ENCODE assay signal across 15 cellular contexts in the genomic region with DNA sequence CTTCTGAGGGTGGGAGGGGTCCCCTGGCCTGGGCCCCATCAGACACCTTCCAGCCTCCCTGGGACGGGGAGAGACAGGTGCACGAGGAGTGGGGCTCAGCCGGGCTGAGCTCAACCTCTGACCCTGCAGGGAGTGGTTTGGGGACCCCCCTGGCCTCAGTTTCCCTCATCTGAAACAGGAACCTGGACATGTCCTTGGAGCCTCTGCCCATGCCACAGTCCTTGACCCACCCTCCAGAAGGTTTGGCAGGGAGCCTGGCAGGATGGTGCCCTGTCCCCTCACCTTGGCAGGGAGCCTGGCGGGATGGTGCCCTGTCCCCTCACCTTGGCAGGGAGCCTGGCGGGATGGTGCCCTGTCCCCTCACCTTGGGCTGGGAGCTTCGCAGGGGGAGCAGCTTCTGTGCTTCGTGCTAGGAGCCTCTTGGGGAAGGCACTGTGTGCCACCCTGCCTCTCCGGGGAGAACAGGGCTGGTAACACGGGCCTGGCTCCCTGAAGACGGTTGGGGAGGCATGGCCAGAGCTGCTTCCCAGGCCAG.
"Had no signal": no experiment of that assay in that cellular context is flagged by ENCODE, and none has a peak within 500 bp of the region (broad histone marks: within the 10 kb centered on the region; RNA-seq: fewer than 3 reads in every experiment).

No MANE protein-coding gene starts in this region.

- H3K9me3 ChIP-seq: esophagus muscularis mucosa, gastrocnemius medialis, neutrophil, tibial nerve had no signal

- H3K36me3 ChIP-seq: esophagus muscularis mucosa, gastrocnemius medialis, neutrophil, tibial nerve had no signal

- H3K27me3 ChIP-seq: esophagus muscularis mucosa, gastrocnemius medialis, tibial nerve had no signal

- FAIRE-seq: colon had no signal

- H3K4me3 ChIP-seq: esophagus muscularis mucosa, gastrocnemius medialis, tibial nerve had no signal

- DNase-seq: cerebellar nuclear complex; effector memory CD8-positive, alpha-beta T cell; gastrocnemius medialis; islet precursor cell; mesendoderm; naive thymus-derived CD4-positive, alpha-beta T cell; nephron progenitor cell; stimulated activated CD4-positive, alpha-beta T cell treated with anti-CD3 and anti-CD28 coated beads, Interleukin-4, amount 100 ng/mL, for 1 hour; stimulated activated CD8-positive, alpha-beta memory T cell treated with anti-CD3 and anti-CD28 coated beads, Interleukin-4, amount 100 ng/mL, for 48 hours had no signal

- ATAC-seq: effector memory CD8-positive, alpha-beta T cell; gastrocnemius medialis; naive thymus-derived CD4-positive, alpha-beta T cell; stimulated activated effector memory CD8-positive, alpha-beta T cell treated with anti-CD3 and anti-CD28 coated beads, Interleukin-12 subunit alpha, Interleukin-12 subunit beta, amount 100 ng/mL, for 72 hours had no signal

- H3K27ac ChIP-seq: epithelial cell of prostate, gastrocnemius medialis, neutrophil, tibial nerve had no signal
